ENCODE assay signal across 8 cellular contexts in genomic region chr22:35930933-35931332, GRCh38.
A peak's percentile ranks its signal among the peaks of the same experiment; 100 is the strongest.
DNase-seq lines count a peak whose midpoint lies in the region; ATAC-seq and TF ChIP-seq lines count a peak whose summit lies in the region.

No MANE protein-coding gene starts in this region.

- TF ChIP-seq RAD21 in IMR-90 (IDR thresholded peaks at IDR 0.05; ENCODE audit: low read length) = peak; percentile 89

- no peak overlapping the region for H4K5ac ChIP-seq in IMR-90 (ENCODE audit: low read depth, low read length)

- no peak overlapping the region for H3K14ac ChIP-seq in IMR-90 (replicated peaks; ENCODE audit: low read depth, low read length)

- H3K4me2 ChIP-seq in IMR-90 (ENCODE audit: low read depth, low read length) = no peak overlapping the region

- no peak overlapping the region for H3K9ac ChIP-seq in IMR-90 (ENCODE audit: low read depth, low read length)

- H3K4me3 ChIP-seq in IMR-90 (ENCODE audit: insufficient read depth, low read depth, low read length) = no peak overlapping the region

- H3K36me3 ChIP-seq in IMR-90 (ENCODE audit: control insufficient read depth, insufficient read depth, low read length) = peaks cover 3% of the 10 kb centered on the region

- peaks cover 4% of the 10 kb centered on the region for H3K4me1 ChIP-seq in IMR-90 (ENCODE audit: control insufficient read depth, insufficient read depth, low read length)

- peaks cover 13% of the 10 kb centered on the region; the same call in 1 of the 2 replicates for H4K20me1 ChIP-seq in IMR-90 (ENCODE audit: insufficient read depth, low read length)

- no peak overlapping the region for H2AK5ac ChIP-seq in IMR-90 (ENCODE audit: low read depth, low read length)

- H3K4ac ChIP-seq in IMR-90 (ENCODE audit: low read depth, low read length) = no peak overlapping the region

- ATAC-seq in IMR-90 (ENCODE audit: low read depth) (peak; percentile 94), SK-N-SH treated with all-trans-retinoic acid at 6 μM for 48 hours (peak; percentile 99), HG03196 (IDR thresholded peaks at IDR 0.05; ENCODE audit: unreplicated experiment) (no peak), GM18907 (IDR thresholded peaks at IDR 0.05; ENCODE audit: unreplicated experiment) (no peak)

- no TSS peak for BruUV-seq in IMR-90 (replicated peaks; lab: Mats Ljungman, UMichigan)

- in situ Hi-C loops in IMR-90 (cut with MboI; ENCODE audit: low sequenced_read_pairs) = no loop called here

- H2BK5ac ChIP-seq in IMR-90 (ENCODE audit: low read depth, low read length, poor library complexity, severe bottlenecking) = peak overlapping the region; percentile 11

- H4K91ac ChIP-seq in IMR-90 (ENCODE audit: insufficient read depth, low read depth, low read length) = no peak overlapping the region

- 0 out of 2 replicates have a peak overlapping the region, but pooled peaks have one; percentile 20 for H2BK20ac ChIP-seq in IMR-90 (ENCODE audit: low read depth, low read length)

- peak; percentile 78 for TF ChIP-seq CTCF in IMR-90 (conservative IDR thresholded peaks at IDR 0.05; ENCODE audit: low read depth, low read length)

- dilution Hi-C loops in IMR-90 (cut with HindIII; ENCODE audit: low sequenced_read_pairs, unreplicated experiment) = no loop called here

- CTCF ChIA-PET in IMR-90 (lab: Yijun Ruan, JAX) = interaction anchor here (0.6 to 3.6 kb wide), 16 partner anchors 8 to 346 kb away, joined by 3 to 33 read pairs (median 3); no protein-coding TSS in a partner anchor

- 0 out of 2 replicates have a peak, but pooled peaks cover 4% of the 10 kb centered on the region for H3K9me1 ChIP-seq in IMR-90 (ENCODE audit: insufficient read depth, low read length)

- DNase-seq in DMS153 treated with DMSO at 0.1 percent for 48 hours (lab: John Stamatoyannopoulos, UW; ENCODE audit: unreplicated experiment) (peak; percentile 71), IMR-90 (peak; percentile 80), fibroblast of the conjunctiva (ENCODE audit: low read depth) (peak; percentile 83), putamen (ENCODE audit: low spot score) (peak; percentile 65)
- no peak for DNase-seq in stimulated activated CD4-positive, alpha-beta T cell treated with anti-CD3 and anti-CD28 coated beads, Interleukin-2, amount 100 ng/mL, for 24 hours

- H3K23ac ChIP-seq in IMR-90 (ENCODE audit: low read depth, low read length) = no peak overlapping the region

- H3K27ac ChIP-seq in IMR-90 (ENCODE audit: insufficient read depth, low read length) = no peak overlapping the region

- no peak overlapping the region for H3K56ac ChIP-seq in IMR-90 (ENCODE audit: extremely low read depth, insufficient read depth, low read length)

- no peak overlapping the region for H2AFZ ChIP-seq in IMR-90 (replicated peaks; ENCODE audit: low read length, poor library complexity)

- TF ChIP-seq POLR2A in IMR-90 (IDR thresholded peaks at IDR 0.05; ENCODE audit: low read depth, low read length) = no peak

- POLR2A ChIA-PET in IMR-90 (lab: Charles Lee; ENCODE audit: unreplicated experiment) = no interaction called here

- no peaks in the 10 kb centered on the region for H3K27me3 ChIP-seq in IMR-90 (ENCODE audit: control insufficient read depth, insufficient read depth, low read length)

- no peak overlapping the region for H2BK15ac ChIP-seq in IMR-90 (ENCODE audit: low read depth, low read length)

- no peaks in the 10 kb centered on the region for H3K9me3 ChIP-seq in IMR-90 (ENCODE audit: control insufficient read depth, insufficient read depth, low read length)

- H3K18ac ChIP-seq in IMR-90 (ENCODE audit: low read depth, low read length) = no peak overlapping the region

- no peak overlapping the region for H2AK9ac ChIP-seq in IMR-90 (replicated peaks; ENCODE audit: low read depth, low read length, poor library complexity)

- intact Hi-C loops in IMR-90 (cut with micrococcal nuclease) = loop anchor here (1.0 to 2.0 kb wide), 3 partner anchors 98 to 193 kb away; partner anchors contain the start of gene RBFOX2

- H3K79me1 ChIP-seq in IMR-90 (ENCODE audit: low read depth in 1 of 2, low read length in 2 of 2) = peaks cover 11 to 65% of the 10 kb centered on the region in 2 experiments; a peak in 3 of 4 replicates

- H2BK120ac ChIP-seq in IMR-90 (ENCODE audit: low read depth, low read length) = no peak overlapping the region

- H4K8ac ChIP-seq in IMR-90 (ENCODE audit: low read depth in 2 of 2, low read length in 2 of 2) = no peak overlapping the region

TF ChIP-seq in IMR-90, 13 proteins besides CTCF, POLR2A, EP300 and RAD21:
- TF ChIP-seq SMC3 (IDR thresholded peaks at IDR 0.05; ENCODE audit: low read depth, low read length) = peak; percentile 88
- TF ChIP-seq CHD1 (IDR thresholded peaks at IDR 0.05; ENCODE audit: low read depth, low read length) = no peak

TF ChIP-seq in SK-N-SH treated with all-trans-retinoic acid at 6 μM for 48 hours, 23 proteins besides CTCF, POLR2A, EP300 and RAD21:
- TF ChIP-seq CREB5 (CRISPR knock-in tag; IDR thresholded peaks at IDR 0.05; ENCODE audit: low read depth) = no peak

Comparison
In these comparisons a context has a peak if more than half of its experiments do, and no peak if none do; other contexts are left out.
1. DNase-seq: peak in DMS153 treated with DMSO at 0.1 percent for 48 hours (single experiment), IMR-90 (single experiment), fibroblast of the conjunctiva (single experiment) and putamen (single experiment); none in stimulated activated CD4-positive, alpha-beta T cell treated with anti-CD3 and anti-CD28 coated beads, Interleukin-2, amount 100 ng/mL, for 24 hours (0 of 2).
2. ATAC-seq: peak in IMR-90 (single experiment) and SK-N-SH treated with all-trans-retinoic acid at 6 μM for 48 hours (single experiment); none in HG03196 (single experiment) and GM18907 (single experiment).